Comparison of ENCODE assay signal across 17 cellular contexts in the genomic region with DNA sequence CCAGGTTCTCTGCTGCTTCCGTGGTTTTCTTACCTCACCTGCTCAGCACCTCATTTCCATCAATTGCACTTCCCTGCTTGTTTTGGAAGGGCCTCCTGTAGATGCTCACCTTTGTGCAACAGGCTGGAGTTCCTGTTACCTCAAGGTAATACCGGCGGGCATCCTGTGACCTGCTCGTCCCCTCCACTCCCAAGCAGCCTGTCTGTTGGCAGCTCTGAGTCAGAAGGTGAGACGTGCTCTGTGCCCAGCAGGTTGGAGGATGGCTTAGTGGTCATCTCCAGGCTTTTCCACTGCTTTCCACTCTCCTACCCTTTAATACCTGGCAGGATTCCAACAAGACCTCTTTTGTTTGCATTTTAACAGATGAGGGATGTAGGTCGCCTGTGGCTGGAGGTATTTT.
"Had no signal": no experiment of that assay in that cellular context is flagged by ENCODE, and none has a peak within 500 bp of the region (broad histone marks: within the 10 kb centered on the region; RNA-seq: fewer than 3 reads in every experiment).

No MANE protein-coding gene starts in this region.

- H3K27me3 Mint-ChIP-seq: activated CD8-positive, alpha-beta T cell treated with anti-CD3 and anti-CD28 coated beads for 36 hours; activated naive CD8-positive, alpha-beta T cell treated with anti-CD3 and anti-CD28 coated beads for 36 hours; naive thymus-derived CD8-positive, alpha-beta T cell had no signal

- H3K4me3 Mint-ChIP-seq: activated CD8-positive, alpha-beta T cell treated with anti-CD3 and anti-CD28 coated beads for 36 hours; activated naive CD8-positive, alpha-beta T cell treated with anti-CD3 and anti-CD28 coated beads for 36 hours; activated T-cell treated with anti-CD3 and anti-CD28 coated beads, Interleukin-2, amount 50 U/mL, for 72 hours; endodermal cell; naive thymus-derived CD8-positive, alpha-beta T cell had no signal

- DNase-seq: activated CD4-positive, alpha-beta T cell treated with anti-CD3 and anti-CD28 coated beads for 4 hours; activated CD8-positive, alpha-beta memory T cell treated with anti-CD3 and anti-CD28 coated beads, Interleukin-2, amount 50 U/mL, for 4 hours; activated CD8-positive, alpha-beta T cell treated with anti-CD3 and anti-CD28 coated beads for 36 hours; activated gamma-delta T cell treated with Interleukin-2 at 50 U/mL for 16 hours; activated naive CD8-positive, alpha-beta T cell treated with anti-CD3 and anti-CD28 coated beads for 36 hours; activated T-cell treated with anti-CD3 and anti-CD28 coated beads, Interleukin-2, amount 50 U/mL, for 72 hours; brain microvascular endothelial cell; dermis blood vessel endothelial cell; endodermal cell; erythroblast; hippocampal formation; kidney glomerular epithelial cell; lower lobe of right lung; naive thymus-derived CD8-positive, alpha-beta T cell; small intestine; stimulated activated naive CD4-positive, alpha-beta T cell; trophoblast cell had no signal

- ATAC-seq: activated CD8-positive, alpha-beta T cell treated with anti-CD3 and anti-CD28 coated beads for 36 hours; activated T-cell treated with anti-CD3 and anti-CD28 coated beads, Interleukin-2, amount 50 U/mL, for 72 hours; naive thymus-derived CD8-positive, alpha-beta T cell had no signal

- H3K27ac Mint-ChIP-seq: activated CD8-positive, alpha-beta T cell treated with anti-CD3 and anti-CD28 coated beads for 36 hours; activated naive CD8-positive, alpha-beta T cell treated with anti-CD3 and anti-CD28 coated beads for 36 hours; activated T-cell treated with anti-CD3 and anti-CD28 coated beads, Interleukin-2, amount 50 U/mL, for 72 hours; endodermal cell had no signal
